17 cellular contexts compared by ENCODE assay signal in genomic region chrX:50536955-50537354, GRCh38.
"Had no signal": no experiment of that assay in that cellular context is flagged by ENCODE, and none has a peak within 500 bp of the region (broad histone marks: within the 10 kb centered on the region; RNA-seq: fewer than 3 reads in every experiment).

No MANE protein-coding gene starts in this region.

- H3K27me3 ChIP-seq: testis, upper lobe of right lung had no signal

- H3K27ac Mint-ChIP-seq: activated CD4-positive, alpha-beta T cell treated with anti-CD3 and anti-CD28 coated beads for 36 hours; activated CD8-positive, alpha-beta T cell treated with anti-CD3 and anti-CD28 coated beads for 36 hours; activated naive CD8-positive, alpha-beta T cell treated with anti-CD3 and anti-CD28 coated beads, Interleukin-2, amount 10 ng/mL, durations not matched to agents 7 days and 5 days; activated T-cell treated with anti-CD3 and anti-CD28 coated beads, Interleukin-2, amount 50 U/mL, for 72 hours; stimulated activated naive CD8-positive, alpha-beta T cell treated with anti-CD3 and anti-CD28 coated beads, Interleukin-15, amount 100 ng/mL, for 72 hours had no signal

- H3K9me3 ChIP-seq: testis, upper lobe of right lung had no signal

- H3K36me3 Mint-ChIP-seq: activated naive CD8-positive, alpha-beta T cell treated with anti-CD3 and anti-CD28 coated beads, Interleukin-2, amount 10 ng/mL, durations not matched to agents 7 days and 5 days had no signal

- H3K27ac ChIP-seq: breast epithelium, dorsolateral prefrontal cortex, testis, upper lobe of right lung, VCaP had no signal

- H3K4me3 ChIP-seq: breast epithelium, dorsolateral prefrontal cortex, testis, upper lobe of right lung had no signal

- H3K4me1 Mint-ChIP-seq: activated CD4-positive, alpha-beta T cell treated with anti-CD3 and anti-CD28 coated beads for 36 hours; activated naive CD8-positive, alpha-beta T cell treated with anti-CD3 and anti-CD28 coated beads, Interleukin-2, amount 10 ng/mL, durations not matched to agents 7 days and 5 days; stimulated activated naive CD8-positive, alpha-beta T cell treated with anti-CD3 and anti-CD28 coated beads, Interleukin-15, amount 100 ng/mL, for 72 hours had no signal

- ATAC-seq: activated CD4-positive, alpha-beta T cell treated with anti-CD3 and anti-CD28 coated beads for 36 hours; activated CD8-positive, alpha-beta T cell treated with anti-CD3 and anti-CD28 coated beads for 36 hours; activated T-cell treated with anti-CD3 and anti-CD28 coated beads, Interleukin-2, amount 50 U/mL, for 72 hours; esophagus mucosa; left ventricle myocardium superior; stimulated activated naive CD8-positive, alpha-beta T cell treated with anti-CD3 and anti-CD28 coated beads, Interleukin-15, amount 100 ng/mL, for 72 hours; upper lobe of right lung had no signal

- DNase-seq: activated CD4-positive, alpha-beta T cell treated with anti-CD3 and anti-CD28 coated beads for 36 hours; activated CD8-positive, alpha-beta memory T cell treated with anti-CD3 and anti-CD28 coated beads, Interleukin-2, amount 50 U/mL, for 4 hours; activated CD8-positive, alpha-beta T cell treated with anti-CD3 and anti-CD28 coated beads for 36 hours; activated gamma-delta T cell treated with Interleukin-2 at 50 U/mL for 16 hours; activated naive CD8-positive, alpha-beta T cell treated with anti-CD3 and anti-CD28 coated beads, Interleukin-2, amount 10 ng/mL, durations not matched to agents 7 days and 5 days; activated T-cell treated with anti-CD3 and anti-CD28 coated beads, Interleukin-2, amount 50 U/mL, for 72 hours; anterior cingulate cortex; dorsolateral prefrontal cortex; hippocampal formation; left ventricle myocardium superior; stimulated activated CD4-positive, alpha-beta T cell treated with anti-CD3 and anti-CD28 coated beads, Interleukin-4, amount 100 ng/mL, for 4 hours; stimulated activated naive CD8-positive, alpha-beta T cell treated with anti-CD3 and anti-CD28 coated beads, Interleukin-15, amount 100 ng/mL, for 72 hours; testis; upper lobe of right lung had no signal

- H3K4me1 ChIP-seq: breast epithelium, testis, upper lobe of right lung had no signal

- H3K4me3 Mint-ChIP-seq: activated CD4-positive, alpha-beta T cell treated with anti-CD3 and anti-CD28 coated beads for 36 hours; activated CD8-positive, alpha-beta T cell treated with anti-CD3 and anti-CD28 coated beads for 36 hours; activated naive CD8-positive, alpha-beta T cell treated with anti-CD3 and anti-CD28 coated beads, Interleukin-2, amount 10 ng/mL, durations not matched to agents 7 days and 5 days; activated T-cell treated with anti-CD3 and anti-CD28 coated beads, Interleukin-2, amount 50 U/mL, for 72 hours; stimulated activated naive CD8-positive, alpha-beta T cell treated with anti-CD3 and anti-CD28 coated beads, Interleukin-15, amount 100 ng/mL, for 72 hours had no signal

- H3K36me3 ChIP-seq: breast epithelium, upper lobe of right lung had no signal
